In the genomic region with DNA sequence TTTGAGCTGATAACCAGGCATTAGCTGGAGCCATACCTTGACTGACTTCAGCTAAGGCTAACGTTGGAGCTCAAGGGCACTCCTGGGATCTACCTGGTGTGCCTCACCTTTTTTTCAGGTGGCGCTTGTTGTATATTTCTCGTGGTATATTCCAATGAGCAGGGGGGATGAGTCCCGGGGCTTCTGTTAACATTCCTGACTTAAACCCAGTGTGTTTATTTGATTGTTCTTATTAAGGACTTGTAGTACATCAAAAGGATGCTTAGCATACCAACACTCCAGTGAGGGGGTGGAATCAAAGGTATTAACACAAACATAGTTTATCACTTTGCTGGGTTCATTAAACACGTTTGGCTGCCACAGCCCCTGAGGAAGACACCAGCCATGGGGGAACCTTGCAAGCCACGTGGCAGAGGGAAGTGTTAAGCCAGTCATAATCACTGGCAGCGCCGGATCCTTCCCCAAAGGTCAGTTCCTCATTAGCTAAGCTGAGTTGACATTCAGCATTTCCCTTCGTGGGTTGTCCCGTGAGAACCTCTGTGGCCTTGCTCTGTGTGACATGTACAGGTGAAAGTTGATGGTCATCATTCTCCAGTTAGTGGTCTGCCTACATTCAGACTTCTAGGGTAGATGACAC, we compare ENCODE assay signal across 8 cellular contexts.
DNase-seq lines count a peak whose midpoint lies in the region; ATAC-seq, FAIRE-seq and TF ChIP-seq lines count a peak whose summit lies in the region.

No MANE protein-coding gene starts in this region.

- no peaks in the 10 kb centered on the region for H3K79me2 ChIP-seq in PC-3 (ENCODE audit: low read length)
- no peaks in the 10 kb centered on the region for H3K79me2 ChIP-seq in endothelial cell of umbilical vein (ENCODE audit: control insufficient read depth, insufficient read depth, low read length)

- peak overlapping the region; percentile 92 for H3K9ac ChIP-seq in PC-3 (ENCODE audit: low read length)
- peak overlapping the region; percentile 92 for H3K9ac ChIP-seq in endothelial cell of umbilical vein (replicated peaks; ENCODE audit: extremely low read depth, insufficient read depth, low read length)

- H2AFZ ChIP-seq in PC-3 (ENCODE audit: low read length) = no peak overlapping the region
- no peak overlapping the region for H2AFZ ChIP-seq in endothelial cell of umbilical vein (ENCODE audit: low read depth, low read length)
- H2AFZ ChIP-seq in neuron (ENCODE audit: low read depth, low read length) = no peak overlapping the region

- DNase-seq in Ammon's horn (ENCODE audit: low spot score) = peak; percentile 79
- DNase-seq in PC-3 = no peak
- DNase-seq in endothelial cell of umbilical vein (ENCODE audit: low read depth, low spot score) = no peak
- DNase-seq in NCI-H2171 (lab: John Stamatoyannopoulos, UW) = no peak
- DNase-seq in NCI-H524 treated with DMSO at 0.1 percent for 48 hours (lab: John Stamatoyannopoulos, UW) = no peak

- H3K9me2 ChIP-seq in PC-3 (replicated peaks; ENCODE audit: low read length) = no peaks in the 10 kb centered on the region

- no peaks in the 10 kb centered on the region for H3K27me3 ChIP-seq in PC-3 (ENCODE audit: low read length)
- no peaks in the 10 kb centered on the region for H3K27me3 ChIP-seq in endothelial cell of umbilical vein (ENCODE audit: control insufficient read depth in 2 of 2, insufficient read depth in 2 of 2, low read length in 2 of 2)
- H3K27me3 ChIP-seq in neuron (ENCODE audit: insufficient read depth, low read length) = no peaks in the 10 kb centered on the region

- H3K4me2 ChIP-seq in PC-3 (ENCODE audit: low read length) (peak overlapping the region; percentile 67), endothelial cell of umbilical vein (ENCODE audit: insufficient read depth, low read length) (no peak overlapping the region)

- intact Hi-C loops in PC-3 (cut with micrococcal nuclease) (no loop called here), endothelial cell of umbilical vein (cut with micrococcal nuclease) (no loop called here)

- H3K4me1 ChIP-seq in PC-3 (ENCODE audit: insufficient read depth, low read length) (peaks cover 74% of the 10 kb centered on the region), endothelial cell of umbilical vein (ENCODE audit: control insufficient read depth, extremely low read depth, insufficient read depth, low read length) (peaks cover 43% of the 10 kb centered on the region), neuron (ENCODE audit: insufficient read depth, low read length) (peaks cover 43% of the 10 kb centered on the region)

- TF ChIP-seq CTCF in PC-3 (conservative IDR thresholded peaks at IDR 0.05; ENCODE audit: low read depth, low read length) (no peak), endothelial cell of umbilical vein (IDR thresholded peaks at IDR 0.05; ENCODE audit: extremely low read depth in 1 of 2, insufficient read depth in 1 of 2, low read depth in 1 of 2, low read length in 2 of 2) (no peak)

- H4K20me1 ChIP-seq in PC-3 (ENCODE audit: low read length) (no peaks in the 10 kb centered on the region), endothelial cell of umbilical vein (replicated peaks; ENCODE audit: control insufficient read depth, extremely low read depth, insufficient read depth, low read length) (no peaks in the 10 kb centered on the region)

- H3K9me3 ChIP-seq in PC-3 (ENCODE audit: low read length) (no peaks in the 10 kb centered on the region), endothelial cell of umbilical vein (replicated peaks; ENCODE audit: control insufficient read depth, insufficient read depth, low read length) (no peaks in the 10 kb centered on the region), neuron (ENCODE audit: low read length) (no peaks in the 10 kb centered on the region)

- no peak for TF ChIP-seq POLR2A in endothelial cell of umbilical vein (IDR thresholded peaks at IDR 0.05; ENCODE audit: low read depth, low read length)

- CTCF ChIA-PET in PC-3 (lab: Charles Lee) = no interaction called here
- CTCF ChIA-PET in endothelial cell of umbilical vein (lab: Charles Lee) = interaction anchor here (1.3 kb wide), 1 partner anchor 31 kb away, joined by 3 read pairs; no protein-coding TSS in a partner anchor

- ATAC-seq in GM21786 (IDR thresholded peaks at IDR 0.05; ENCODE audit: unreplicated experiment) (peak; percentile 48), PC-3 (no peak), HG02571 (IDR thresholded peaks at IDR 0.05; ENCODE audit: unreplicated experiment) (no peak)

- POLR2A ChIA-PET in PC-3 (lab: Charles Lee; ENCODE audit: unreplicated experiment) = interaction anchor here (0.5 kb wide), 1 partner anchor 70 kb away, joined by 8 read pairs; no protein-coding TSS in a partner anchor
- POLR2A ChIA-PET in endothelial cell of umbilical vein (lab: Charles Lee) = no interaction called here

- H3F3A ChIP-seq in PC-3 (ENCODE audit: low read length, unreplicated experiment) = peaks cover 9% of the 10 kb centered on the region

- FAIRE-seq in endothelial cell of umbilical vein (lab: Jason Lieb, UNC) = peak; percentile 53

- H3K4me3 ChIP-seq in PC-3 (ENCODE audit: low read length) (no peak overlapping the region), endothelial cell of umbilical vein (replicated peaks in 1 of 3; ENCODE audit: insufficient read depth in 1 of 3, low read depth in 1 of 3, low read length in 3 of 3) (no peak overlapping the region), neuron (ENCODE audit: low read length) (peak overlapping the region; percentile 16)

- no TSS peak for BruUV-seq in PC-3 (replicated peaks; lab: Mats Ljungman, UMichigan)
- TSS peak; percentile 87 for BruUV-seq in endothelial cell of umbilical vein (replicated peaks; lab: Mats Ljungman, UMichigan)

- H3K36me3 ChIP-seq in PC-3 (ENCODE audit: low read depth, low read length) (peaks cover 11% of the 10 kb centered on the region), endothelial cell of umbilical vein (ENCODE audit: control insufficient read depth in 2 of 2, extremely low read depth in 1 of 2, insufficient read depth in 2 of 2, low read length in 2 of 2) (peaks cover 0 to 2% of the 10 kb centered on the region in 2 experiments), neuron (ENCODE audit: insufficient read depth, low read length) (no peaks in the 10 kb centered on the region)

- no peaks in the 10 kb centered on the region for H3K9me1 ChIP-seq in endothelial cell of umbilical vein (replicated peaks; ENCODE audit: control insufficient read depth, extremely low read depth, insufficient read depth, low read length)

- dilution Hi-C loops in endothelial cell of umbilical vein (cut with MboI; ENCODE audit: extremely low pct_ligation_motif_present, low sequenced_read_pairs) = no loop called here

- peak overlapping the region; percentile 96 for H3K27ac ChIP-seq in PC-3 (ENCODE audit: low read length)
- H3K27ac ChIP-seq in endothelial cell of umbilical vein (ENCODE audit: insufficient read depth, low read depth, low read length) = peak overlapping the region; percentile 98

TF ChIP-seq in endothelial cell of umbilical vein, 7 proteins besides CTCF, POLR2A, EP300 and RAD21:
- TF ChIP-seq EZH2 (IDR thresholded peaks at IDR 0.05; ENCODE audit: borderline replicate concordance, low read depth, low read length, severe bottlenecking) = no peak
- TF ChIP-seq, protein P1, sequence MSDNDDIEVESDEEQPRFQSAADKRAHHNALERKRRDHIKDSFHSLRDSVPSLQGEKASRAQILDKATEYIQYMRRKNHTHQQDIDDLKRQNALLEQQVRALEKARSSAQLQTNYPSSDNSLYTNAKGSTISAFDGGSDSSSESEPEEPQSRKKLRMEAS (IDR thresholded peaks at IDR 0.05; ENCODE audit: insufficient read depth, insufficient read length) = peak; percentile 12
TF ChIP-seq in endothelial cell of umbilical vein: peak in this region for 1.
